ENCODE assay signal across 20 cellular contexts in the genomic region with DNA sequence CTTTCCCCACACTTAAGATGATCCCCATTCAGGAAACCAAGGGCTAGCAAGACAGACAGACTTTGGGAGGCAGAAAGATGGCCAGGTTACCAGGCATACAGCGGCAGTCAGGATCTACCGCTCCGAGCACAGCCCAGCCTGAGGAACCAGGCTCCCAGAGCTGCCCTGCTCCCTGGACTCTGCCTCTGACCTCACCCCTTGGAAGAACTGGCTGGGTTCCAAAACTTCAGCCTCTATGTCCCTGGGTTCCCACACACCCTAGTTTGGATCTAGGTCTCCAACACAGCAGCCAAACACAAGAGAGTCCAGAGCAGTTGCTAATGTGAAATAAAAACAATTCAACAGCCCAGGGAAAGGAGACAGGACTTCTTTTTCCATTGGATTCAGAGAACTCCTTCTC.
DNase-seq lines count a peak whose midpoint lies in the region; ATAC-seq, FAIRE-seq and TF ChIP-seq lines count a peak whose summit lies in the region.
"Had no signal": no experiment of that assay in that cellular context is flagged by ENCODE, and none has a peak within 500 bp of the region (broad histone marks: within the 10 kb centered on the region; RNA-seq: fewer than 3 reads in every experiment).

No MANE protein-coding gene starts in this region.

- H3K56ac ChIP-seq in IMR-90 (ENCODE audit: extremely low read depth, insufficient read depth, low read length) = no peak overlapping the region

- H3K4me3 ChIP-seq in IMR-90 (ENCODE audit: insufficient read depth, low read depth, low read length) (no peak overlapping the region), body of pancreas (no peak overlapping the region), mucosa of rectum (ENCODE audit: low read length in 2 of 2) (no peak overlapping the region)

- no TSS peak for BruUV-seq in IMR-90 (replicated peaks; lab: Mats Ljungman, UMichigan)

- no peak for TF ChIP-seq RAD21 in IMR-90 (IDR thresholded peaks at IDR 0.05; ENCODE audit: low read length)

- no peaks in the 10 kb centered on the region for H3K9me3 ChIP-seq in IMR-90 (ENCODE audit: control insufficient read depth, insufficient read depth, low read length)
- no peaks in the 10 kb centered on the region for H3K9me3 ChIP-seq in body of pancreas
- H3K9me3 ChIP-seq in mucosa of rectum (ENCODE audit: control insufficient read depth in 2 of 2, low read length in 2 of 2) = no peaks in the 10 kb centered on the region

- POLR2A ChIA-PET in IMR-90 (lab: Charles Lee; ENCODE audit: unreplicated experiment) = no interaction called here

- peak overlapping the region; percentile 11 for H2AK9ac ChIP-seq in IMR-90 (replicated peaks; ENCODE audit: low read depth, low read length, poor library complexity)

- TF ChIP-seq CTCF in IMR-90 (conservative IDR thresholded peaks at IDR 0.05; ENCODE audit: low read depth, low read length) (no peak), body of pancreas (IDR thresholded peaks at IDR 0.05) (no peak)

- H3K9ac ChIP-seq in IMR-90 (ENCODE audit: low read depth, low read length) = no peak overlapping the region
- no peak overlapping the region for H3K9ac ChIP-seq in mucosa of rectum (ENCODE audit: low read depth in 1 of 2, low read length in 2 of 2)

- in situ Hi-C loops in IMR-90 (cut with MboI; ENCODE audit: low sequenced_read_pairs) = no loop called here

- H3K27ac ChIP-seq in IMR-90 (ENCODE audit: insufficient read depth, low read length) (no peak overlapping the region), body of pancreas (peak overlapping the region in 3 of 4 donors; percentile 87 to 88 (median 87)), mucosa of rectum (ENCODE audit: low read depth in 2 of 2, low read length in 2 of 2) (peak overlapping the region; percentile 19 to 52)
- H3K27ac ChIP-seq: HL-60 had no signal

- peaks cover 0 to 17% of the 10 kb centered on the region in 2 experiments; a peak in 2 of 4 replicates for H3K79me1 ChIP-seq in IMR-90 (ENCODE audit: low read depth in 1 of 2, low read length in 2 of 2)

- CTCF ChIA-PET in IMR-90 (lab: Yijun Ruan, JAX) = no interaction called here

- peak overlapping the region; percentile 97 for H3K14ac ChIP-seq in IMR-90 (replicated peaks; ENCODE audit: low read depth, low read length)

- no peak overlapping the region for H3K4me2 ChIP-seq in IMR-90 (ENCODE audit: low read depth, low read length)

- dilution Hi-C loops in IMR-90 (cut with HindIII; ENCODE audit: low sequenced_read_pairs, unreplicated experiment) = no loop called here

- H4K8ac ChIP-seq in IMR-90 (ENCODE audit: low read depth in 2 of 2, low read length in 2 of 2) = peak overlapping the region; percentile 1 to 97; a peak in 2 of 4 replicates

- H2BK20ac ChIP-seq in IMR-90 (ENCODE audit: low read depth, low read length) = peak overlapping the region; percentile 100

- DNase-seq in IMR-90 (no peak), body of pancreas (peak in 2 of 4 donors; percentile 38 to 49), stromal cell of bone marrow (ENCODE audit: low read depth) (peak; percentile 19), superior temporal gyrus (ENCODE audit: extremely low spot score) (no peak), KG1 (lab: John Stamatoyannopoulos, UW) (no peak), urothelium cell line (ENCODE audit: low spot score) (no peak)
- DNase-seq: activated CD4-positive, alpha-beta memory T cell treated with anti-CD3 and anti-CD28 coated beads for 36 hours; activated naive CD4-positive, alpha-beta T cell treated with Interleukin-2 at 50 U/mL for 16 hours; anterior cingulate cortex; cortex of kidney; naive B cell; NCI-H2029; NK-92 treated with Interleukin-12 subunit alpha and Interleukin-12 subunit beta, amount 100 ng/mL, for 24 hours; T-helper 17 cell had no signal

- WGBS in IMR-90 (ENCODE audit: extremely low coverage in 2 of 2, insufficient read length in 1 of 2), 2 experiments = 97% methylated on average over 3 of the region's 3 CpGs; no CpG with 5 or more reads in 1 of the 2 experiments
- 95% methylated on average over 3 of the region's 3 CpGs; no CpG with 5 or more reads in 1 of the 2 donors for WGBS in body of pancreas, 2 donors

- peak overlapping the region; percentile 100 for H3K4ac ChIP-seq in IMR-90 (ENCODE audit: low read depth, low read length)

- H3K23ac ChIP-seq in IMR-90 (ENCODE audit: low read depth, low read length) = peak overlapping the region; percentile 99

- no peak for FAIRE-seq in urothelium cell line (lab: Jason Lieb, UNC)
- FAIRE-seq: H54 had no signal

- peak overlapping the region; percentile 53 for H2BK15ac ChIP-seq in IMR-90 (ENCODE audit: low read depth, low read length)

- TF ChIP-seq POLR2A in IMR-90 (IDR thresholded peaks at IDR 0.05; ENCODE audit: low read depth, low read length) (no peak), body of pancreas (IDR thresholded peaks at IDR 0.05) (no peak)

- peak overlapping the region; percentile 89 for H3K18ac ChIP-seq in IMR-90 (ENCODE audit: low read depth, low read length)

- H2AK5ac ChIP-seq in IMR-90 (ENCODE audit: low read depth, low read length) = peak overlapping the region; percentile 86

- H2AFZ ChIP-seq in IMR-90 (replicated peaks; ENCODE audit: low read length, poor library complexity) = peak overlapping the region; percentile 12

- H3K36me3 ChIP-seq in IMR-90 (ENCODE audit: control insufficient read depth, insufficient read depth, low read length) (no peaks in the 10 kb centered on the region), body of pancreas (replicated peaks in 1 of 2; ENCODE audit: insufficient read depth in 1 of 2, low read depth in 2 of 2) (no peaks in the 10 kb centered on the region), mucosa of rectum (ENCODE audit: control insufficient read depth in 2 of 2, insufficient read depth in 2 of 2, low read length in 2 of 2) (no peaks in the 10 kb centered on the region)

- intact Hi-C loops in IMR-90 (cut with micrococcal nuclease) = no loop called here
- intact Hi-C loops in body of pancreas (cut with DNase I) = no loop called here

- peak overlapping the region; percentile 16; the same call in 1 of the 2 replicates for H4K5ac ChIP-seq in IMR-90 (ENCODE audit: low read depth, low read length)

- H3K4me1 ChIP-seq in IMR-90 (ENCODE audit: control insufficient read depth, insufficient read depth, low read length) (peaks cover 28% of the 10 kb centered on the region), body of pancreas (peaks cover 75% of the 10 kb centered on the region), mucosa of rectum (ENCODE audit: control insufficient read depth in 2 of 2, insufficient read depth in 2 of 2, low read length in 2 of 2) (peaks cover 0 to 5% of the 10 kb centered on the region in 2 donors)

- peak overlapping the region; percentile 96 for H4K91ac ChIP-seq in IMR-90 (ENCODE audit: insufficient read depth, low read depth, low read length)

- ATAC-seq in IMR-90 (ENCODE audit: low read depth) (no peak), body of pancreas (no peak), GM18858 (IDR thresholded peaks at IDR 0.05; ENCODE audit: unreplicated experiment) (no peak)
- ATAC-seq: stimulated activated memory B cell treated with anti-CD40 and anti-IgM and Interleukin-4, amounts not matched to agents 10 μg/mL and 1 μg/mL and 100 μg/mL, for 72 hours; T-helper 17 cell; WTC11 had no signal

- peak overlapping the region; percentile 92 for H2BK5ac ChIP-seq in IMR-90 (ENCODE audit: low read depth, low read length, poor library complexity, severe bottlenecking)

- peak overlapping the region; percentile 100 for H2BK120ac ChIP-seq in IMR-90 (ENCODE audit: low read depth, low read length)

- no peaks in the 10 kb centered on the region for H4K20me1 ChIP-seq in IMR-90 (ENCODE audit: insufficient read depth, low read length)

- H3K27me3 ChIP-seq in IMR-90 (ENCODE audit: control insufficient read depth, insufficient read depth, low read length) = no peaks in the 10 kb centered on the region
- H3K27me3 ChIP-seq in body of pancreas = no peaks in the 10 kb centered on the region
- H3K27me3 ChIP-seq in mucosa of rectum (ENCODE audit: control insufficient read depth in 2 of 2, insufficient read depth in 2 of 2, low read length in 2 of 2) = no peaks in the 10 kb centered on the region

- H3K9me1 ChIP-seq in IMR-90 (ENCODE audit: insufficient read depth, low read length) = peaks cover 36% of the 10 kb centered on the region

TF ChIP-seq in IMR-90, 13 proteins besides CTCF, POLR2A, EP300 and RAD21:
- no peak for TF ChIP-seq RFX5 (IDR thresholded peaks at IDR 0.05; ENCODE audit: low read depth, low read length)
